ENCODE assay signal across 17 cellular contexts in the genomic region with DNA sequence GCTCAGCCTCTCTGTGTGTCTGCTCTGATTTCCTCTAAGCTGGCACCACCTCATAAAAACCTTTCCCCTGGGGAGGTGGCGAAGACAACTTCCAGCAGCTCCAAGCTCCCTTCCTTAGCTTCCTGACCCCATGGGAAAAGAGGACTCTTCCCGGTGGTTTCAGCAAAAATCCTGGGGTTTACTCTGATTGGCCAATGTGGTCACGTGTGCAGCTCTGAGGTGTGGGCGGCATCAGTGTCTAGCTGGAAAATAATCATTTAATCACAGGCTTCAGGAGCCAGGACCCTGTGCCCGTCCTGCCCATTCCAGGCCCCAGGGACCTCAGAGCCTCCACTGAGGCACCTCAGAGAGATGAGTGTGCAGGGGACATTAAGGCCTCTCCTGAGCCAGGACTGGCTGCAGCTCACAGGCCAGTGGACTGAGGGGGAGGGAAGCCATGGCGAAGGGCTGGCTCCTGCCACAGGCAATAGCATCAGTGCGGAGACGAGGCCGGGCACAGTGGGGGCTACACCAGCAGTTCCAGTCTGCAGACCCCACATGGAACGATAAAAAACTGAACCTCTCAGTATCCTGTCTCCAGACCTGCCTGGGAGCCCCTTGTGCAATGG.
A peak's percentile ranks its signal among the peaks of the same experiment; 100 is the strongest.
DNase-seq lines count a peak whose midpoint lies in the region; ATAC-seq, FAIRE-seq and TF ChIP-seq lines count a peak whose summit lies in the region.
"Had no signal": no experiment of that assay in that cellular context is flagged by ENCODE, and none has a peak within 500 bp of the region (broad histone marks: within the 10 kb centered on the region; RNA-seq: fewer than 3 reads in every experiment).

No MANE protein-coding gene starts in this region.

- H3K9me3 ChIP-seq in kidney (ENCODE audit: control insufficient read depth in 1 of 2, low read length in 2 of 2): no peaks in the 10 kb centered on the region
- H3K9me3 ChIP-seq: ascending aorta, gastroesophageal sphincter, HAP-1 had no signal

- no peak overlapping the region for H3K9ac ChIP-seq in kidney (ENCODE audit: low read length in 2 of 2)

- no peak for FAIRE-seq in kidney (lab: Jason Lieb, UNC)
- FAIRE-seq: urothelium cell line had no signal

- H3K4me3 ChIP-seq in kidney (ENCODE audit: low read length in 2 of 2): no peak overlapping the region
- H3K4me3 ChIP-seq: ascending aorta, gastroesophageal sphincter, HAP-1 had no signal

- no peaks in the 10 kb centered on the region for H3K9me3 Mint-ChIP-seq in activated CD8-positive, alpha-beta T cell treated with anti-CD3 and anti-CD28 coated beads, Interleukin-2, amount 10 ng/mL, durations not matched to agents 7 days and 5 days (ENCODE audit: insufficient read depth)
- H3K9me3 Mint-ChIP-seq in activated CD8-positive, alpha-beta T cell treated with anti-CD3 and anti-CD28 coated beads for 36 hours: no peaks in the 10 kb centered on the region
- H3K9me3 Mint-ChIP-seq: activated naive CD4-positive, alpha-beta T cell treated with anti-CD3 and anti-CD28 coated beads, Interleukin-2, amount 50 U/mL, for 72 hours had no signal

- peak; percentile 9 for DNase-seq in activated CD8-positive, alpha-beta T cell treated with anti-CD3 and anti-CD28 coated beads, Interleukin-2, amount 10 ng/mL, durations not matched to agents 7 days and 5 days
- no peak for DNase-seq in activated CD8-positive, alpha-beta T cell treated with anti-CD3 and anti-CD28 coated beads for 36 hours
- peak; percentile 8 for DNase-seq in GM13977 (ENCODE audit: low spot score)
- peak; percentile 36 for DNase-seq in ecto neural progenitor cell (ENCODE audit: low spot score)
- DNase-seq in sciatic nerve (ENCODE audit: low spot score): peak; percentile 45
- no peak for DNase-seq in NCI-H2081 treated with DMSO at 0.1 percent for 48 hours (lab: John Stamatoyannopoulos, UW)
- no peak for DNase-seq in stimulated activated CD4-positive, alpha-beta T cell treated with anti-CD3 and anti-CD28 coated beads, Interleukin-2, amount 100 ng/mL, for 48 hours
- DNase-seq in kidney: no peak
- DNase-seq: caudate nucleus, NCI-H1105 treated with DMSO at 0.1 percent for 48 hours, NCI-H446 treated with DMSO at 0.1 percent for 48 hours had no signal

- no peaks in the 10 kb centered on the region for H3K36me3 ChIP-seq in kidney (ENCODE audit: control insufficient read depth in 1 of 2, insufficient read depth in 2 of 2, low read length in 2 of 2)
- H3K36me3 ChIP-seq: ascending aorta, gastroesophageal sphincter, HAP-1 had no signal

- in situ Hi-C loops in GM13977 (cut with MboI; ENCODE audit: low pct_unique_long_range_greater_than_20kb, low sequenced_read_pairs, unreplicated experiment): no loop called here

- H3K36me3 Mint-ChIP-seq in activated CD8-positive, alpha-beta T cell treated with anti-CD3 and anti-CD28 coated beads, Interleukin-2, amount 10 ng/mL, durations not matched to agents 7 days and 5 days (ENCODE audit: low read depth): no peaks in the 10 kb centered on the region
- no peaks in the 10 kb centered on the region for H3K36me3 Mint-ChIP-seq in activated CD8-positive, alpha-beta T cell treated with anti-CD3 and anti-CD28 coated beads for 36 hours (ENCODE audit: low read depth)
- H3K36me3 Mint-ChIP-seq: activated naive CD4-positive, alpha-beta T cell treated with anti-CD3 and anti-CD28 coated beads, Interleukin-2, amount 50 U/mL, for 72 hours had no signal

- H3K27me3 Mint-ChIP-seq in activated CD8-positive, alpha-beta T cell treated with anti-CD3 and anti-CD28 coated beads, Interleukin-2, amount 10 ng/mL, durations not matched to agents 7 days and 5 days (ENCODE audit: low read depth): peaks cover 41% of the 10 kb centered on the region
- H3K27me3 Mint-ChIP-seq in activated CD8-positive, alpha-beta T cell treated with anti-CD3 and anti-CD28 coated beads for 36 hours: peaks cover 27% of the 10 kb centered on the region

- intact Hi-C loops in activated CD8-positive, alpha-beta T cell treated with anti-CD3 and anti-CD28 coated beads for 36 hours (cut with micrococcal nuclease): no loop called here
- intact Hi-C loops in sciatic nerve (cut with DNase I) (no loop called here), kidney (cut with DNase I) (no loop called here)

- no peak for ATAC-seq in activated CD8-positive, alpha-beta T cell treated with anti-CD3 and anti-CD28 coated beads, Interleukin-2, amount 10 ng/mL, durations not matched to agents 7 days and 5 days
- ATAC-seq in activated CD8-positive, alpha-beta T cell treated with anti-CD3 and anti-CD28 coated beads for 36 hours: no peak
- no peak for ATAC-seq in sciatic nerve
- ATAC-seq: activated naive CD4-positive, alpha-beta T cell treated with anti-CD3 and anti-CD28 coated beads, Interleukin-2, amount 50 U/mL, for 72 hours; gastroesophageal sphincter had no signal

- H3K27ac ChIP-seq in kidney (ENCODE audit: low read depth in 2 of 2, low read length in 2 of 2): no peak overlapping the region
- H3K27ac ChIP-seq: ascending aorta, gastroesophageal sphincter had no signal

- H3K4me1 Mint-ChIP-seq in activated CD8-positive, alpha-beta T cell treated with anti-CD3 and anti-CD28 coated beads, Interleukin-2, amount 10 ng/mL, durations not matched to agents 7 days and 5 days (ENCODE audit: low read depth): peaks cover 18% of the 10 kb centered on the region
- peaks cover 24% of the 10 kb centered on the region for H3K4me1 Mint-ChIP-seq in activated CD8-positive, alpha-beta T cell treated with anti-CD3 and anti-CD28 coated beads for 36 hours (ENCODE audit: low read depth)

- POLR2A ChIA-PET in activated CD8-positive, alpha-beta T cell treated with anti-CD3 and anti-CD28 coated beads, Interleukin-2, amount 10 ng/mL, durations not matched to agents 7 days and 5 days (lab: Charles Lee): no interaction called here
- POLR2A ChIA-PET in activated CD8-positive, alpha-beta T cell treated with anti-CD3 and anti-CD28 coated beads for 36 hours (lab: Charles Lee): interaction anchor here (0.6 to 0.7 kb wide), 2 partner anchors 31 to 819 kb away, joined by 3 read pairs; no protein-coding TSS in a partner anchor

- CTCF ChIA-PET in activated CD8-positive, alpha-beta T cell treated with anti-CD3 and anti-CD28 coated beads, Interleukin-2, amount 10 ng/mL, durations not matched to agents 7 days and 5 days (lab: Charles Lee): no interaction called here
- CTCF ChIA-PET in activated CD8-positive, alpha-beta T cell treated with anti-CD3 and anti-CD28 coated beads for 36 hours (lab: Charles Lee): interaction anchor here (1.0 kb wide), 1 partner anchor 63 kb away, joined by 3 read pairs; no protein-coding TSS in a partner anchor

- no peaks in the 10 kb centered on the region for H3K4me1 ChIP-seq in kidney (ENCODE audit: control insufficient read depth in 1 of 2, insufficient read depth in 1 of 2, low read depth in 1 of 2, low read length in 2 of 2)
- H3K4me1 ChIP-seq: ascending aorta, gastroesophageal sphincter, HAP-1 had no signal

- H3K27ac Mint-ChIP-seq in activated CD8-positive, alpha-beta T cell treated with anti-CD3 and anti-CD28 coated beads, Interleukin-2, amount 10 ng/mL, durations not matched to agents 7 days and 5 days: no peak overlapping the region
- no peak overlapping the region for H3K27ac Mint-ChIP-seq in activated CD8-positive, alpha-beta T cell treated with anti-CD3 and anti-CD28 coated beads for 36 hours
- H3K27ac Mint-ChIP-seq: activated naive CD4-positive, alpha-beta T cell treated with anti-CD3 and anti-CD28 coated beads, Interleukin-2, amount 50 U/mL, for 72 hours; progenitor cell of endocrine pancreas had no signal

- no peak for TF ChIP-seq CTCF in activated CD8-positive, alpha-beta T cell treated with anti-CD3 and anti-CD28 coated beads for 36 hours (IDR thresholded peaks at IDR 0.05)
- no peak for TF ChIP-seq CTCF in GM13977 (IDR thresholded peaks at IDR 0.05; ENCODE audit: extremely low read depth, insufficient read depth, missing control alignments)
- TF ChIP-seq CTCF in kidney (IDR thresholded peaks at IDR 0.05; ENCODE audit: borderline replicate concordance, extremely low read depth, insufficient read depth): no peak

- no peak overlapping the region for H3K4me3 Mint-ChIP-seq in activated CD8-positive, alpha-beta T cell treated with anti-CD3 and anti-CD28 coated beads, Interleukin-2, amount 10 ng/mL, durations not matched to agents 7 days and 5 days
- no peak overlapping the region for H3K4me3 Mint-ChIP-seq in activated CD8-positive, alpha-beta T cell treated with anti-CD3 and anti-CD28 coated beads for 36 hours

Comparison
In these comparisons a context has a peak if more than half of its experiments do, and no peak if none do; other contexts are left out.
1. DNase-seq: peak in activated CD8-positive, alpha-beta T cell treated with anti-CD3 and anti-CD28 coated beads, Interleukin-2, amount 10 ng/mL, durations not matched to agents 7 days and 5 days (single experiment), GM13977 (single experiment), ecto neural progenitor cell (single experiment) and sciatic nerve (single experiment); none in activated CD8-positive, alpha-beta T cell treated with anti-CD3 and anti-CD28 coated beads for 36 hours (single experiment), NCI-H2081 treated with DMSO at 0.1 percent for 48 hours (single experiment), stimulated activated CD4-positive, alpha-beta T cell treated with anti-CD3 and anti-CD28 coated beads, Interleukin-2, amount 100 ng/mL, for 48 hours (0 of 2) and kidney (single experiment).